20 cellular contexts compared by ENCODE assay signal in genomic region chr5:57651127-57651526, GRCh38.
"Had no signal": no experiment of that assay in that cellular context is flagged by ENCODE, and none has a peak within 500 bp of the region (broad histone marks: within the 10 kb centered on the region; RNA-seq: fewer than 3 reads in every experiment).

No MANE protein-coding gene starts in this region.

- H3K9me3 ChIP-seq: esophagus squamous epithelium, gastrocnemius medialis, lower lobe of right lung, thoracic aorta had no signal

- H3K36me3 ChIP-seq: breast epithelium, esophagus squamous epithelium, gastrocnemius medialis, lower lobe of right lung, spleen, thoracic aorta, upper lobe of left lung had no signal

- DNase-seq: activated CD4-positive, alpha-beta T cell treated with anti-CD3 and anti-CD28 coated beads, Interleukin-2, amount 50 U/mL, for 4 hours; activated CD8-positive, alpha-beta memory T cell treated with anti-CD3 and anti-CD28 coated beads, Interleukin-2, amount 50 U/mL, for 48 hours; activated naive CD4-positive, alpha-beta T cell treated with Interleukin-2 at 50 U/mL for 16 hours; activated naive CD8-positive, alpha-beta T cell treated with anti-CD3 and anti-CD28 coated beads for 36 hours; activated T-cell treated with anti-CD3 and anti-CD28 coated beads, Interleukin-2, amount 50 U/mL, for 4 hours; dorsolateral prefrontal cortex; esophagus squamous epithelium; gastrocnemius medialis; hypothalamus; left colon; lower lobe of right lung; naive thymus-derived CD4-positive, alpha-beta T cell; retina; spleen; stimulated activated CD4-positive, alpha-beta T cell treated with anti-CD3 and anti-CD28 coated beads, Interleukin-4, amount 100 ng/mL, for 1 hour; T-helper 9 cell; upper lobe of left lung had no signal

- H3K27ac ChIP-seq: breast epithelium, dorsolateral prefrontal cortex, esophagus squamous epithelium, gastrocnemius medialis, lower lobe of right lung, spleen, thoracic aorta, upper lobe of left lung had no signal

- H3K4me3 ChIP-seq: breast epithelium, dorsolateral prefrontal cortex, esophagus squamous epithelium, gastrocnemius medialis, lower lobe of right lung, spleen, thoracic aorta, upper lobe of left lung had no signal

- H3K27me3 ChIP-seq: breast epithelium, dorsolateral prefrontal cortex, esophagus squamous epithelium, gastrocnemius medialis, spleen, upper lobe of left lung had no signal

- FAIRE-seq: colon had no signal

- H3K4me1 ChIP-seq: breast epithelium, esophagus squamous epithelium, lower lobe of right lung, spleen, upper lobe of left lung had no signal
